Comparison of ENCODE assay signal across 24 cellular contexts in genomic region chr10:80718024-80718423, GRCh38.
DNase-seq lines count a peak whose midpoint lies in the region; ATAC-seq, FAIRE-seq and TF ChIP-seq lines count a peak whose summit lies in the region.
"Had no signal": no experiment of that assay in that cellular context is flagged by ENCODE, and none has a peak within 500 bp of the region (broad histone marks: within the 10 kb centered on the region; RNA-seq: fewer than 3 reads in every experiment).

No MANE protein-coding gene starts in this region.

- no peak overlapping the region for H2BK120ac ChIP-seq in neuronal stem cell (ENCODE audit: low read depth, low read length)

- BruUV-seq in HepG2 (replicated peaks; lab: Mats Ljungman, UMichigan), result no TSS peak
- BruUV-seq in K562 (replicated peaks; lab: Mats Ljungman, UMichigan), result no TSS peak
- no TSS peak for BruUV-seq in MCF 10A (replicated peaks; lab: Mats Ljungman, UMichigan)

- H3K79me2 ChIP-seq in HepG2 (ENCODE audit: insufficient read depth, low read length) (no peaks in the 10 kb centered on the region), K562 (ENCODE audit: control insufficient read depth, insufficient read depth, low read length) (no peaks in the 10 kb centered on the region)

- no peak overlapping the region for H3K18ac ChIP-seq in neuronal stem cell (ENCODE audit: low read length)

- no peaks in the 10 kb centered on the region for H3K79me1 ChIP-seq in neuronal stem cell (ENCODE audit: low read depth, low read length)

- H3K4me1 Mint-ChIP-seq in MCF 10A (ENCODE audit: insufficient read depth, unreplicated experiment), result no peaks in the 10 kb centered on the region

- no peak overlapping the region for H3K14ac ChIP-seq in neuronal stem cell (ENCODE audit: low read length)

- DNase-seq in HepG2 (ENCODE audit: low spot score) (no peak), right lobe of liver (no peak), K562 (ENCODE audit: extremely low read depth in 1 of 4, low spot score in 3 of 4) (peak in 3 of 4 experiments; percentile 31 to 51 (median 43)), neuronal stem cell (ENCODE audit: low spot score) (no peak), MCF 10A (ENCODE audit: unreplicated experiment) (no peak), RCC 7860 (ENCODE audit: low spot score) (no peak)
- DNase-seq: AML-193; C1 segment of cervical spinal cord; Calu3; CD8-positive, alpha-beta T cell; DMS153; EL; GF-D8; H9; KG1; NCI-H1092 treated with DMSO at 0.1 percent for 48 hours; NCI-H1436 treated with DMSO at 0.1 percent for 48 hours; NCI-H1930; NCI-H226; NCI-H524; NCI-H774; NK-92 treated with Interleukin-12 subunit alpha and Interleukin-12 subunit beta, amount 100 ng/mL, for 24 hours had no signal

- no peaks in the 10 kb centered on the region for H3K9me3 Mint-ChIP-seq in MCF 10A (ENCODE audit: unreplicated experiment)

- TF ChIP-seq EP300 in HepG2 (IDR thresholded peaks at IDR 0.05; ENCODE audit: low read depth in 2 of 2, low read length in 2 of 2), result no peak
- no peak for TF ChIP-seq EP300 in HepG2 (CRISPR knock-in tag; IDR thresholded peaks at IDR 0.05; ENCODE audit: borderline replicate concordance)
- no peak for TF ChIP-seq EP300 in K562 (IDR thresholded peaks at IDR 0.05; ENCODE audit: low read length)

- no peak overlapping the region for H4K91ac ChIP-seq in neuronal stem cell (ENCODE audit: low read depth, low read length, poor library complexity)

- H2AK5ac ChIP-seq in neuronal stem cell (ENCODE audit: low read depth, low read length), result no peak overlapping the region

- H3K9ac ChIP-seq in HepG2 (ENCODE audit: insufficient read depth, low read depth, low read length) (no peak overlapping the region), K562 (ENCODE audit: insufficient read depth in 1 of 2, low read depth in 2 of 2, low read length in 2 of 2) (peak overlapping the region in 1 of 2 experiments; percentile 17; a peak in 1 of 4 replicates), neuronal stem cell (ENCODE audit: low read depth, low read length, poor library complexity) (peak overlapping the region; percentile 45)

- H3K36me3 ChIP-seq in HepG2 (replicated peaks in 1 of 2; ENCODE audit: control insufficient read depth in 1 of 2, insufficient read depth in 2 of 2, low read length in 2 of 2) (no peaks in the 10 kb centered on the region), right lobe of liver (no peaks in the 10 kb centered on the region), K562 (ENCODE audit: control insufficient read depth, insufficient read depth, low read length) (no peaks in the 10 kb centered on the region), neuronal stem cell (replicated peaks in 1 of 2; ENCODE audit: control insufficient read depth in 2 of 2, insufficient read depth in 2 of 2, low read length in 2 of 2) (no peaks in the 10 kb centered on the region)

- no peak overlapping the region for H3K23ac ChIP-seq in neuronal stem cell (ENCODE audit: low read depth, low read length, poor library complexity)

- peaks cover 25% of the 10 kb centered on the region for H3K27me3 Mint-ChIP-seq in MCF 10A (ENCODE audit: insufficient read depth, unreplicated experiment)

- H2AFZ ChIP-seq in HepG2 (ENCODE audit: low read length) (no peak overlapping the region), K562 (ENCODE audit: low read depth, low read length) (peak overlapping the region; percentile 72), neuronal stem cell (ENCODE audit: low read length) (no peak overlapping the region)

- CTCF ChIA-PET in HepG2 (lab: Yijun Ruan, JAX; ENCODE audit: low intra/inter-chr PET ratio, low total read pairs), result no interaction called here
- CTCF ChIA-PET in K562 (lab: Yijun Ruan, JAX; ENCODE audit: low intra/inter-chr PET ratio), result no interaction called here
- CTCF ChIA-PET in MCF 10A (lab: Yijun Ruan, JAX), result interaction anchor here (0.7 to 2.6 kb wide), 2 partner anchors 18 to 126 kb away, joined by 3 to 14 read pairs; no protein-coding TSS in a partner anchor

- in situ Hi-C loops in HepG2 (cut with HindIII; ENCODE audit: extremely low pct_ligation_motif_present, low pct_unique_long_range_greater_than_20kb) (no loop called here), K562 (cut with MboI) (no loop called here)

- intact Hi-C loops in HepG2 (cut with micrococcal nuclease; ENCODE audit: unreplicated experiment) (no loop called here), right lobe of liver (cut with DNase I) (no loop called here), K562 (cut with micrococcal nuclease) (no loop called here), MCF 10A (cut with micrococcal nuclease) (no loop called here)

- H3K27ac ChIP-seq in HepG2 (ENCODE audit: extremely low read length, insufficient read depth, low read length) (no peak overlapping the region), right lobe of liver (no peak overlapping the region), K562 (ENCODE audit: extremely low read depth, low read depth, low read length) (no peak overlapping the region; the same call in 2 of the 3 replicates), neuronal stem cell (replicated peaks; ENCODE audit: low read length) (no peak overlapping the region)

- no peak for TF ChIP-seq POLR2A in HepG2 (IDR thresholded peaks at IDR 0.05; ENCODE audit: insufficient read depth in 1 of 2, low read depth in 2 of 2, low read length in 2 of 2)
- no peak for TF ChIP-seq POLR2A in right lobe of liver (IDR thresholded peaks at IDR 0.05)
- TF ChIP-seq POLR2A in K562 (conservative IDR thresholded peaks at IDR 0.05), result no peak

- H3K4ac ChIP-seq in neuronal stem cell (ENCODE audit: low read length), result no peak overlapping the region

- POLR2A ChIA-PET in HepG2 (lab: Yijun Ruan, JAX), result no interaction called here
- POLR2A ChIA-PET in K562 (lab: Yijun Ruan, JAX), result no interaction called here
- POLR2A ChIA-PET in MCF 10A (lab: Yijun Ruan, JAX), result no interaction called here

- ATAC-seq in HepG2 (peak; percentile 56), right lobe of liver (no peak), K562 (peak; percentile 57), GM21619 (IDR thresholded peaks at IDR 0.05; ENCODE audit: unreplicated experiment) (no peak)
- ATAC-seq: CD8-positive, alpha-beta T cell; Panc1 had no signal

- H3K9me1 ChIP-seq in K562 (ENCODE audit: control insufficient read depth, insufficient read depth, low read length), result no peaks in the 10 kb centered on the region

- TF ChIP-seq RAD21 in HepG2 (CRISPR knock-in tag; IDR thresholded peaks at IDR 0.05) (no peak), K562 (CRISPR knock-in tag; conservative IDR thresholded peaks at IDR 0.05 in 1 of 2, IDR thresholded peaks at IDR 0.05 in 1 of 2) (no peak)

- 0% methylated on average over 2 of the region's 3 CpGs for WGBS in HepG2 (ENCODE audit: low lambda C conversion rate)
- WGBS in right lobe of liver (ENCODE audit: insufficient coverage, low coverage, low lambda C conversion rate, missing lambda C conversion rate), result 100% methylated on average over 1 of the region's 3 CpGs
- WGBS in K562 (ENCODE audit: insufficient coverage, low coverage, missing lambda C conversion rate), result 12% methylated on average over 3 of the region's 3 CpGs
- WGBS in neuronal stem cell (ENCODE audit: extremely low coverage in 2 of 2, insufficient read length in 2 of 2, insufficient replicate concordance in 1 of 2), 2 donors, result no CpG with 5 or more reads among the region's 3 CpGs

- H4K20me1 ChIP-seq in HepG2 (ENCODE audit: insufficient read depth, low read length), result no peaks in the 10 kb centered on the region
- no peaks in the 10 kb centered on the region for H4K20me1 ChIP-seq in K562 (replicated peaks; ENCODE audit: control insufficient read depth, insufficient read depth, low read length)

- no peak overlapping the region for H3K27ac Mint-ChIP-seq in MCF 10A (ENCODE audit: low read depth, unreplicated experiment)
- H3K27ac Mint-ChIP-seq: CD8-positive, alpha-beta T cell; H9 had no signal

- H2BK15ac ChIP-seq in neuronal stem cell (ENCODE audit: low read length), result no peak overlapping the region

- TF ChIP-seq CTCF in HepG2 (CRISPR knock-in tag; IDR thresholded peaks at IDR 0.05) (no peak), right lobe of liver (IDR thresholded peaks at IDR 0.05) (no peak), K562 (IDR thresholded peaks at IDR 0.05 in 2 of 3, conservative IDR thresholded peaks at IDR 0.05 in 1 of 3; ENCODE audit: insufficient read depth in 2 of 3, low read depth in 1 of 3, low read length in 3 of 3) (no peak), MCF 10A (IDR thresholded peaks at IDR 0.05; ENCODE audit: unreplicated experiment) (no peak)

- H3K36me3 Mint-ChIP-seq in MCF 10A (ENCODE audit: insufficient read depth, unreplicated experiment), result no peaks in the 10 kb centered on the region
- H3K36me3 Mint-ChIP-seq: CD8-positive, alpha-beta T cell had no signal

- H3K27me3 ChIP-seq in HepG2 (ENCODE audit: control insufficient read depth in 1 of 2, insufficient read depth in 2 of 2, low read length in 2 of 2) (peaks cover 0 to 5% of the 10 kb centered on the region in 2 experiments; a peak in 2 of 5 replicates), right lobe of liver (no peaks in the 10 kb centered on the region), K562 (ENCODE audit: control insufficient read depth in 2 of 2, insufficient read depth in 2 of 2, low read length in 2 of 2) (no peaks in the 10 kb centered on the region), neuronal stem cell (ENCODE audit: control insufficient read depth in 3 of 3, insufficient read depth in 3 of 3, low read depth in 1 of 3, low read length in 3 of 3) (no peaks in the 10 kb centered on the region)

- H3K4me3 ChIP-seq in HepG2 (replicated peaks in 1 of 3; ENCODE audit: insufficient read depth in 1 of 3, low read depth in 2 of 3, low read length in 3 of 3), result no peak overlapping the region
- H3K4me3 ChIP-seq in right lobe of liver, result no peak overlapping the region
- no peak overlapping the region for H3K4me3 ChIP-seq in K562
- H3K4me3 ChIP-seq in neuronal stem cell (ENCODE audit: low read length in 2 of 2), result no peak overlapping the region

- no peaks in the 10 kb centered on the region; the same call in 1 of the 2 replicates for H3K4me1 ChIP-seq in HepG2 (ENCODE audit: insufficient read depth, low read length)
- H3K4me1 ChIP-seq in right lobe of liver, result no peaks in the 10 kb centered on the region
- H3K4me1 ChIP-seq in K562 (replicated peaks in 1 of 2; ENCODE audit: control insufficient read depth in 2 of 2, insufficient read depth in 2 of 2, low read length in 2 of 2), result peaks cover 3 to 18% of the 10 kb centered on the region in 2 experiments; a peak in 3 of 5 replicates
- H3K4me1 ChIP-seq in neuronal stem cell (ENCODE audit: control insufficient read depth in 2 of 2, insufficient read depth in 1 of 2, low read depth in 1 of 2, low read length in 2 of 2), result peaks cover 0 to 2% of the 10 kb centered on the region in 2 donors

- no peak overlapping the region for H3K4me2 ChIP-seq in HepG2 (ENCODE audit: low read depth, low read length)
- no peak overlapping the region; the same call in 1 of the 2 replicates for H3K4me2 ChIP-seq in K562 (ENCODE audit: insufficient read depth, low read length)
- H3K4me2 ChIP-seq in neuronal stem cell (ENCODE audit: insufficient read depth, low read length, poor library complexity, severe bottlenecking), result no peak overlapping the region

- H3K4me3 Mint-ChIP-seq in MCF 10A (ENCODE audit: unreplicated experiment), result no peak overlapping the region
- H3K4me3 Mint-ChIP-seq: CD8-positive, alpha-beta T cell; H9 had no signal

- H2BK12ac ChIP-seq in neuronal stem cell (ENCODE audit: low read length), result no peak overlapping the region

- FAIRE-seq in HepG2 (lab: Jason Lieb, UNC), result no peak
- FAIRE-seq in K562 (lab: Jason Lieb, UNC), result peak; percentile 63
- FAIRE-seq in RCC 7860 (lab: Jason Lieb, UNC), result no peak

- no peaks in the 10 kb centered on the region for H3K9me3 ChIP-seq in HepG2 (ENCODE audit: low read length)
- no peaks in the 10 kb centered on the region for H3K9me3 ChIP-seq in right lobe of liver
- H3K9me3 ChIP-seq in K562 (replicated peaks; ENCODE audit: control insufficient read depth, insufficient read depth, low read depth, low read length), result no peaks in the 10 kb centered on the region; the same call in 1 of the 2 replicates
- peaks cover 0 to 2% of the 10 kb centered on the region in 2 donors for H3K9me3 ChIP-seq in neuronal stem cell (replicated peaks in 1 of 2; ENCODE audit: control insufficient read depth in 2 of 2, insufficient read depth in 1 of 2, low read depth in 1 of 2, low read length in 2 of 2)

- H4K8ac ChIP-seq in neuronal stem cell (ENCODE audit: low read depth, low read length), result no peak overlapping the region

- no peak overlapping the region for H2BK5ac ChIP-seq in neuronal stem cell (ENCODE audit: low read length)

Comparison
In these comparisons a context has a peak if more than half of its experiments do, and no peak if none do; other contexts are left out.
1. ATAC-seq: peak in HepG2 (single experiment) and K562 (single experiment); none in right lobe of liver (0 of 4) and GM21619 (single experiment).
2. DNase-seq: peak in K562 (3 of 4); none in HepG2 (single experiment), right lobe of liver (0 of 3), neuronal stem cell (single experiment), MCF 10A (single experiment) and RCC 7860 (single experiment).
3. Of the 241 proteins assayed by ChIP-seq in both HepG2 and K562: peak only in HepG2: BHLHE40; only in K562: MAFF and NFE2; in both: none; in neither: 237; mixed calls (peak in some experiments, not most) for 1.